1 cellular context compared by ENCODE assay signal in the genomic region with DNA sequence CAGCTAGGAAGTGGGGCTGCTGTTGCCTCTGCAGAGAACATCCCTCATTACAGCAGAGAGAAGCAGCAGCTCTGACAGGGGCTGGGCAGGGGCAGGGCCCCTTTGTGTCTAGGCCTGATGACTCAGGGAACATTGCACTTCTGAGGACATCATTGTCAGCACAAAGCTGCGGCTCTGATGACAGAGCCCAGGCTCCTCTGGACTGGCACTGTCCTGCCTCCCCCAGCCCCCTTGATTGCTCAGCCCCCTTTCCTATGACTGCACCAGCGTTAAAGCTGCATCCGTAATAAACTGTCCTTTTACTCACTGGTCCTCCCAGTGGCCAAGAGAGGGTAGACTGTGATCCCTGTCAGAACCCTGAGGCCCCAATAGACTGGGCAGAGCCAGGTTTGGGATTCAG.
TF ChIP-seq lines count a peak whose summit lies in the region.

No MANE protein-coding gene starts in this region.

TF ChIP-seq in K562, 482 proteins besides CTCF, POLR2A, EP300 and RAD21:
- no peak for TF ChIP-seq CEBPB (tag; IDR thresholded peaks at IDR 0.05)
